ENCODE assay signal across 3 cellular contexts in genomic region chr3:81051133-81051532, GRCh38.
DNase-seq lines count a peak whose midpoint lies in the region; ATAC-seq, FAIRE-seq and TF ChIP-seq lines count a peak whose summit lies in the region.
"Not testable (repeated sequence)": the region's sequence is repeated elsewhere in the genome, so short reads cannot be mapped to it uniquely, and the experiment has no call there.

No MANE protein-coding gene starts in this region.

- DNase-seq in WTC11 (ENCODE audit: low spot score); frontal cortex (ENCODE audit: low spot score in 2 of 2); kidney: not testable (repeated sequence)

- not testable (repeated sequence) for H3K9ac ChIP-seq in kidney (ENCODE audit: low read length in 2 of 2)

- H3K27ac ChIP-seq in kidney (ENCODE audit: low read depth in 2 of 2, low read length in 2 of 2): not testable (repeated sequence)

- H3K9me3 Mint-ChIP-seq in WTC11: not testable (repeated sequence)

- H3K4me3 ChIP-seq in kidney (ENCODE audit: low read length in 2 of 2): not testable (repeated sequence)

- ATAC-seq in WTC11: not testable (repeated sequence)

- H3K4me1 ChIP-seq in kidney (ENCODE audit: control insufficient read depth in 1 of 2, insufficient read depth in 1 of 2, low read depth in 1 of 2, low read length in 2 of 2): not testable (repeated sequence)

- not testable (repeated sequence) for H3K27me3 Mint-ChIP-seq in WTC11 (ENCODE audit: low read depth)

- H3K9me3 ChIP-seq in kidney (ENCODE audit: control insufficient read depth in 1 of 2, low read length in 2 of 2): not testable (repeated sequence)

- not testable (repeated sequence) for H3K36me3 Mint-ChIP-seq in WTC11

- H3K4me1 Mint-ChIP-seq in WTC11: not testable (repeated sequence)

- CTCF ChIA-PET in WTC11 (lab: Charles Lee): not testable (repeated sequence)

- not testable (repeated sequence) for TF ChIP-seq CTCF in WTC11 (IDR thresholded peaks at IDR 0.05); kidney (IDR thresholded peaks at IDR 0.05; ENCODE audit: borderline replicate concordance, extremely low read depth, insufficient read depth)

- POLR2A ChIA-PET in WTC11 (lab: Charles Lee): interaction anchor here (0.7 kb wide), 1 partner anchor 105 kb away, joined by 3 read pairs; no protein-coding TSS in a partner anchor

- not testable (repeated sequence) for H3K4me3 Mint-ChIP-seq in WTC11

- H3K27ac Mint-ChIP-seq in WTC11: not testable (repeated sequence)

- intact Hi-C loops in kidney (cut with DNase I): not testable (repeated sequence)

- H3K36me3 ChIP-seq in kidney (ENCODE audit: control insufficient read depth in 1 of 2, insufficient read depth in 2 of 2, low read length in 2 of 2): not testable (repeated sequence)

- FAIRE-seq in frontal cortex (lab: Jason Lieb, UNC) (peak; percentile 44), kidney (lab: Jason Lieb, UNC) (peak; percentile 53)

TF ChIP-seq in WTC11, 78 proteins besides CTCF, POLR2A, EP300 and RAD21:
- TF ChIP-seq HMGA2 (CRISPR knock-in tag; IDR thresholded peaks at IDR 0.05): peak; percentile 94
